In genomic region chr1:98342556-98342955, GRCh38 we compare ENCODE assay signal across 20 cellular contexts.
DNase-seq lines count a peak whose midpoint lies in the region; ATAC-seq and TF ChIP-seq lines count a peak whose summit lies in the region.
"Had no signal": no experiment of that assay in that cellular context is flagged by ENCODE, and none has a peak within 500 bp of the region (broad histone marks: within the 10 kb centered on the region; RNA-seq: fewer than 3 reads in every experiment).

No MANE protein-coding gene starts in this region.

- no peak overlapping the region for H2BK120ac ChIP-seq in neuronal stem cell (ENCODE audit: low read depth, low read length)

- no peak overlapping the region for H3K9ac ChIP-seq in neuronal stem cell (ENCODE audit: low read depth, low read length, poor library complexity)

- H3K36me3 Mint-ChIP-seq in T-helper 2 cell treated with Interferon-gamma antibody and Interleukin-4, amounts not matched to agents 5 μg/mL and 100 μg/mL, for 36 hours (ENCODE audit: low read depth): no peaks in the 10 kb centered on the region
- H3K36me3 Mint-ChIP-seq: T-cell had no signal

- WGBS in neuronal stem cell (ENCODE audit: extremely low coverage in 2 of 2, insufficient read length in 2 of 2, insufficient replicate concordance in 1 of 2), 2 donors: no CpG with 5 or more reads among the region's 1 CpG

- H3K4me3 ChIP-seq in choroid plexus epithelial cell (ENCODE audit: low read depth, low read length) (no peak overlapping the region), neutrophil (ENCODE audit: low read depth in 1 of 2, low read length in 1 of 2) (no peak overlapping the region), neuronal stem cell (ENCODE audit: low read length in 2 of 2) (no peak overlapping the region)
- H3K4me3 ChIP-seq: SK-N-MC had no signal

- peaks cover 5% of the 10 kb centered on the region for H3K27me3 Mint-ChIP-seq in T-helper 2 cell treated with Interferon-gamma antibody and Interleukin-4, amounts not matched to agents 5 μg/mL and 100 μg/mL, for 36 hours (ENCODE audit: low read depth)
- H3K27me3 Mint-ChIP-seq: T-cell had no signal

- H3K4me1 Mint-ChIP-seq in T-helper 2 cell treated with Interferon-gamma antibody and Interleukin-4, amounts not matched to agents 5 μg/mL and 100 μg/mL, for 36 hours (ENCODE audit: low read depth): no peaks in the 10 kb centered on the region
- H3K4me1 Mint-ChIP-seq: T-cell had no signal

- H3K9me3 Mint-ChIP-seq in T-helper 2 cell treated with Interferon-gamma antibody and Interleukin-4, amounts not matched to agents 5 μg/mL and 100 μg/mL, for 36 hours: no peaks in the 10 kb centered on the region
- H3K9me3 Mint-ChIP-seq: CD8-positive, alpha-beta memory T cell; T-cell had no signal

- H3K27me3 ChIP-seq in neutrophil: no peaks in the 10 kb centered on the region
- H3K27me3 ChIP-seq in neuronal stem cell (ENCODE audit: control insufficient read depth in 3 of 3, insufficient read depth in 3 of 3, low read depth in 1 of 3, low read length in 3 of 3): no peaks in the 10 kb centered on the region

- H2AFZ ChIP-seq in neuronal stem cell (ENCODE audit: low read length): no peak overlapping the region

- H2BK5ac ChIP-seq in neuronal stem cell (ENCODE audit: low read length): no peak overlapping the region

- H3K36me3 ChIP-seq in neutrophil (no peaks in the 10 kb centered on the region), neuronal stem cell (replicated peaks in 1 of 2; ENCODE audit: control insufficient read depth in 2 of 2, insufficient read depth in 2 of 2, low read length in 2 of 2) (no peaks in the 10 kb centered on the region)

- no peak overlapping the region for H3K14ac ChIP-seq in neuronal stem cell (ENCODE audit: low read length)

- no peak overlapping the region for H4K8ac ChIP-seq in neuronal stem cell (ENCODE audit: low read depth, low read length)

- ATAC-seq in SK-N-SH treated with all-trans-retinoic acid at 6 μM for 48 hours: peak; percentile 77
- ATAC-seq: T-cell had no signal

- H3K4me3 Mint-ChIP-seq in T-helper 2 cell treated with Interferon-gamma antibody and Interleukin-4, amounts not matched to agents 5 μg/mL and 100 μg/mL, for 36 hours: no peak overlapping the region
- H3K4me3 Mint-ChIP-seq: CD8-positive, alpha-beta memory T cell; T-cell had no signal

- H3K79me1 ChIP-seq in neuronal stem cell (ENCODE audit: low read depth, low read length): no peaks in the 10 kb centered on the region

- H3K9me3 ChIP-seq in neutrophil: no peaks in the 10 kb centered on the region
- H3K9me3 ChIP-seq in neuronal stem cell (replicated peaks in 1 of 2; ENCODE audit: control insufficient read depth in 2 of 2, insufficient read depth in 1 of 2, low read depth in 1 of 2, low read length in 2 of 2): no peaks in the 10 kb centered on the region

- no peak for TF ChIP-seq CTCF in choroid plexus epithelial cell (conservative IDR thresholded peaks at IDR 0.05; ENCODE audit: low read depth, low read length)
- no peak for TF ChIP-seq CTCF in neutrophil (IDR thresholded peaks at IDR 0.05)

- H3K27ac Mint-ChIP-seq in T-helper 2 cell treated with Interferon-gamma antibody and Interleukin-4, amounts not matched to agents 5 μg/mL and 100 μg/mL, for 36 hours: no peak overlapping the region
- H3K27ac Mint-ChIP-seq: CD8-positive, alpha-beta memory T cell; T-cell had no signal

- no peak overlapping the region for H3K18ac ChIP-seq in neuronal stem cell (ENCODE audit: low read length)

- peaks cover 4 to 14% of the 10 kb centered on the region in 2 experiments for H3K4me1 ChIP-seq in neutrophil (ENCODE audit: control insufficient read depth in 1 of 2, insufficient read depth in 1 of 2, low read depth in 1 of 2, low read length in 1 of 2)
- peaks cover 4 to 16% of the 10 kb centered on the region in 2 donors for H3K4me1 ChIP-seq in neuronal stem cell (ENCODE audit: control insufficient read depth in 2 of 2, insufficient read depth in 1 of 2, low read depth in 1 of 2, low read length in 2 of 2)

- H2BK15ac ChIP-seq in neuronal stem cell (ENCODE audit: low read length): no peak overlapping the region

- DNase-seq in GM03348 (ENCODE audit: low spot score): peak; percentile 10
- peak; percentile 29 for DNase-seq in choroid plexus epithelial cell (ENCODE audit: low read depth)
- no peak for DNase-seq in neuronal stem cell (ENCODE audit: low spot score)
- no peak for DNase-seq in T-helper 2 cell treated with Interferon-gamma antibody and Interleukin-4, amounts not matched to agents 5 μg/mL and 100 μg/mL, for 36 hours (ENCODE audit: low spot score)
- no peak for DNase-seq in DMS153 treated with DMSO at 0.1 percent for 48 hours (lab: John Stamatoyannopoulos, UW; ENCODE audit: unreplicated experiment)
- no peak for DNase-seq in NCI-H82 (lab: John Stamatoyannopoulos, UW)
- DNase-seq: C1 segment of cervical spinal cord; CD8-positive, alpha-beta memory T cell; DMS79; GDM1; NCI-H1436 treated with DMSO at 0.1 percent for 48 hours; NCI-H2029 treated with DMSO at 0.1 percent for 48 hours; NCI-H2171; NCI-H446 treated with DMSO at 0.1 percent for 48 hours; NK-92 treated with Interleukin-12 subunit alpha and Interleukin-12 subunit beta, amount 100 ng/mL, for 24 hours; Right ventricle myocardium superior; T-cell had no signal

- no peak overlapping the region for H3K4me2 ChIP-seq in neuronal stem cell (ENCODE audit: insufficient read depth, low read length, poor library complexity, severe bottlenecking)

- H3K27ac ChIP-seq in neutrophil (peak overlapping the region; percentile 47), neuronal stem cell (replicated peaks; ENCODE audit: low read length) (no peak overlapping the region)
- H3K27ac ChIP-seq: SK-N-MC had no signal

- H4K91ac ChIP-seq in neuronal stem cell (ENCODE audit: low read depth, low read length, poor library complexity): no peak overlapping the region

- no peak overlapping the region for H3K4ac ChIP-seq in neuronal stem cell (ENCODE audit: low read length)

- H2BK12ac ChIP-seq in neuronal stem cell (ENCODE audit: low read length): no peak overlapping the region

- no peak overlapping the region for H2AK5ac ChIP-seq in neuronal stem cell (ENCODE audit: low read depth, low read length)

- H3K23ac ChIP-seq in neuronal stem cell (ENCODE audit: low read depth, low read length, poor library complexity): no peak overlapping the region

TF ChIP-seq in SK-N-SH treated with all-trans-retinoic acid at 6 μM for 48 hours, 23 proteins besides CTCF, POLR2A, EP300 and RAD21 (continues in another document):
- no peak for TF ChIP-seq ZC3H10 (CRISPR knock-in tag; IDR thresholded peaks at IDR 0.05)
- no peak for TF ChIP-seq ZNF70 (CRISPR knock-in tag; IDR thresholded peaks at IDR 0.05)
- TF ChIP-seq ZNF565 (CRISPR knock-in tag; conservative IDR thresholded peaks at IDR 0.05; ENCODE audit: low read depth): no peak
- TF ChIP-seq TCF4 (CRISPR knock-in tag; IDR thresholded peaks at IDR 0.05; ENCODE audit: borderline replicate concordance): no peak
- no peak for TF ChIP-seq GLIS3 (CRISPR knock-in tag; IDR thresholded peaks at IDR 0.05)
- no peak for TF ChIP-seq CREB5 (CRISPR knock-in tag; IDR thresholded peaks at IDR 0.05; ENCODE audit: low read depth)
- no peak for TF ChIP-seq CSDC2 (CRISPR knock-in tag; IDR thresholded peaks at IDR 0.05)
- TF ChIP-seq SNAI2 (CRISPR knock-in tag; IDR thresholded peaks at IDR 0.05): no peak
- TF ChIP-seq ISL1 (CRISPR knock-in tag; IDR thresholded peaks at IDR 0.05): no peak
- no peak for TF ChIP-seq TOX (CRISPR knock-in tag; IDR thresholded peaks at IDR 0.05; ENCODE audit: borderline replicate concordance)
- no peak for TF ChIP-seq POU6F1 (CRISPR knock-in tag; IDR thresholded peaks at IDR 0.05; ENCODE audit: borderline replicate concordance, low read depth)

Comparison
In these comparisons a context has a peak if more than half of its experiments do, and no peak if none do; other contexts are left out.
1. DNase-seq: peak in GM03348 (single experiment) and choroid plexus epithelial cell (single experiment); none in neuronal stem cell (single experiment), T-helper 2 cell treated with Interferon-gamma antibody and Interleukin-4, amounts not matched to agents 5 μg/mL and 100 μg/mL, for 36 hours (single experiment), DMS153 treated with DMSO at 0.1 percent for 48 hours (single experiment) and NCI-H82 (single experiment).